21 cellular contexts compared by ENCODE assay signal in the genomic region with DNA sequence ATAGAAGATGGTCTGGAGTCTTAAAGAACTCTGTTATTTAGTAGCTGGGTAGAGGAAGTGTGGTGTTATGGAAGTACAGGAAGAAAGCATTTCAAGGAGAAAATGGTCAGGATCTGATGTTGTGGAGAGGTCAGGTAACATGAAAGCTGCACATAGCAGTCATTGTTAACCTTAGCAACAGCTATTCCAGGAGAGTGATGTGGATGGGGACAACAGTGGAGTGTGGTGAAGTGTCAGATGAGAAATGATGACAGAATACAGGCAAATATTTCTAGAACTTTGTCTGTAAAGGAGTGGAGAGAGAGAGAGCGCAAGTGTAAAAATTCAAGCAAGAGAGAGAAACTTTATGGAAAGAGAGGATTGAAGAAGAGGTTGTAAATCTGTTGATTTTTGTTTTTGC.
"Had no signal": no experiment of that assay in that cellular context is flagged by ENCODE, and none has a peak within 500 bp of the region (broad histone marks: within the 10 kb centered on the region; RNA-seq: fewer than 3 reads in every experiment).

No MANE protein-coding gene starts in this region.

- ATAC-seq: K562, SK-N-SH treated with all-trans-retinoic acid at 6 μM for 48 hours had no signal

- H3K9ac ChIP-seq: KMS-11 had no signal

- DNase-seq: Kasumi-1, MM.1S, NCI-H1092 treated with DMSO at 0.1 percent for 48 hours, NCI-H1436, NCI-H187, NCI-H2029, NCI-H2081 treated with DMSO at 0.1 percent for 48 hours, NCI-H2171, NCI-H226, NCI-H446, NCI-H510A, NCI-H524 treated with DMSO at 0.1 percent for 48 hours, NCI-H69, NCI-H774, RPMI8226, SHP77 treated with DMSO at 0.1 percent for 48 hours, SJCRH30 had no signal

- H3K4me2 ChIP-seq: KMS-11 had no signal

- H3K9me3 ChIP-seq: SJCRH30 had no signal

- H3K27ac ChIP-seq: KMS-11, SJCRH30 had no signal

- FAIRE-seq: K562, RCC 7860 had no signal

- H3K4me3 ChIP-seq: K562, SJCRH30 had no signal

- H3K4me1 ChIP-seq: SJCRH30 had no signal

- H3K27me3 ChIP-seq: SJCRH30 had no signal
